In genomic region chr7:26988975-26989374, GRCh38 we compare ENCODE assay signal across 29 cellular contexts.
"Had no signal": no experiment of that assay in that cellular context is flagged by ENCODE, and none has a peak within 500 bp of the region (broad histone marks: within the 10 kb centered on the region; RNA-seq: fewer than 3 reads in every experiment).

No MANE protein-coding gene starts in this region.

- H3K27me3 ChIP-seq: left lung, ovary, stomach, testis, thyroid gland, transverse colon, upper lobe of right lung, uterus had no signal

- H3K4me1 Mint-ChIP-seq: naive B cell, natural killer cell, neural crest cell had no signal

- H3K9me3 ChIP-seq: left lung, lower lobe of right lung, ovary, prostate gland, stomach, testis, thyroid gland, transverse colon, upper lobe of right lung, uterus had no signal

- H3K27ac ChIP-seq: left lung, lower lobe of right lung, prostate gland, skin epidermis, stomach, testis, thyroid gland, transverse colon, upper lobe of right lung, uterus had no signal

- FAIRE-seq: keratinocyte had no signal

- DNase-seq: hippocampal formation; kidney glomerular epithelial cell; left cardiac atrium; left lung; lower lobe of right lung; mammary epithelial cell; mesenchymal stem cell; naive B cell; natural killer cell; nucleus accumbens; ovary; retina; right cardiac atrium; stimulated activated CD4-positive, alpha-beta T cell treated with anti-CD3 and anti-CD28 coated beads, Interleukin-12 subunit alpha, Interleukin-12 subunit beta, amount 100 ng/mL, for 4 hours; stimulated activated CD4-positive, alpha-beta T cell treated with anti-CD3 and anti-CD28 coated beads, Interleukin-15, amount 100 ng/mL, for 24 hours; stimulated activated CD4-positive, alpha-beta T cell treated with anti-CD3 and anti-CD28 coated beads, Interleukin-2, amount 100 ng/mL, for 24 hours; stimulated activated CD4-positive, alpha-beta T cell treated with anti-CD3 and anti-CD28 coated beads, Interleukin-4, amount 100 ng/mL, for 1 hour; stimulated activated naive B cell treated with anti-CD40 and anti-IgM and Interleukin-4, amounts not matched to agents 10 μg/mL and 1 μg/mL and 100 μg/mL, for 72 hours; stimulated activated naive CD8-positive, alpha-beta T cell treated with anti-CD3 and anti-CD28 coated beads, Interleukin-15, Interleukin-2, amounts not matched to agents 100 U/mL and 50 U/mL, for 24 hours; stomach; testis; thyroid gland; transverse colon; upper lobe of right lung; uterus had no signal

- H3K4me3 ChIP-seq: left lung, lower lobe of right lung, ovary, prostate gland, skin epidermis, stomach, testis, thyroid gland, transverse colon, upper lobe of right lung, uterus had no signal

- H3K36me3 ChIP-seq: left lung, lower lobe of right lung, ovary, prostate gland, stomach, thyroid gland, transverse colon, upper lobe of right lung, uterus had no signal

- H3K4me1 ChIP-seq: lower lobe of right lung, prostate gland, stomach, testis, thyroid gland, transverse colon, upper lobe of right lung, uterus had no signal

- H3K27ac Mint-ChIP-seq: naive B cell; natural killer cell; stimulated activated naive B cell treated with anti-CD40 and anti-IgM and Interleukin-4, amounts not matched to agents 10 μg/mL and 1 μg/mL and 100 μg/mL, for 72 hours had no signal

- H3K4me3 Mint-ChIP-seq: naive B cell; natural killer cell; neural crest cell; stimulated activated naive B cell treated with anti-CD40 and anti-IgM and Interleukin-4, amounts not matched to agents 10 μg/mL and 1 μg/mL and 100 μg/mL, for 72 hours had no signal

- H3K9me3 Mint-ChIP-seq: naive B cell; natural killer cell; neural crest cell; stimulated activated naive B cell treated with anti-CD40 and anti-IgM and Interleukin-4, amounts not matched to agents 10 μg/mL and 1 μg/mL and 100 μg/mL, for 72 hours had no signal

- H3K36me3 Mint-ChIP-seq: naive B cell; natural killer cell; stimulated activated naive B cell treated with anti-CD40 and anti-IgM and Interleukin-4, amounts not matched to agents 10 μg/mL and 1 μg/mL and 100 μg/mL, for 72 hours had no signal
